8 cellular contexts compared by ENCODE assay signal in the genomic region with DNA sequence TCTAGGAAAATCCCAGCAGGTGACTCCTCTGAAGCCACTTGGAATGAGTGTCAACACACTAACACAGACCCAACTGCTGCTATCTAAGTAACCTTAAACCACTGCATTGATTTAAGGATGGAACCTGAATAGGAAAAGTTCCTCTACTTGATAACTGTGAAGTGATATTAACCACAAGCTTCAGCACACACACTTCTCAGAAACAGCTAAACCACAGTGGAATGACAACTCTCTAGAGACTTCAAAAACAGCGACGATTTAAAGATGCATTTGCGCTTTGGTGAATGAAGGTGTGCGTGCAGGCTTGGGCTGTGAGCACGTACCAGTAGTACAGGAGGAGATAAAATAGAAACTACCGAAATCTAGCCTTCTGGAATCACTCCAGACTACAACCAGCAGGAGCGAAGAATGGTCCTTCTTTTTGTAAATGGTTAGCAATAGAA.
DNase-seq lines count a peak whose midpoint lies in the region; ATAC-seq, FAIRE-seq and TF ChIP-seq lines count a peak whose summit lies in the region.

No MANE protein-coding gene starts in this region.

- POLR2A ChIA-PET in HepG2 (lab: Yijun Ruan, JAX), result interaction anchor here (1.7 to 2.5 kb wide), 3 partner anchors 16 to 145 kb away, joined by 3 to 12 read pairs (median 11); no protein-coding TSS in a partner anchor

- no peaks in the 10 kb centered on the region for H3K9me3 ChIP-seq in HepG2 (ENCODE audit: low read length)

- peak; percentile 48 for FAIRE-seq in HepG2 (lab: Jason Lieb, UNC)

- no peaks in the 10 kb centered on the region for H3K27me3 ChIP-seq in HepG2 (ENCODE audit: control insufficient read depth in 1 of 2, insufficient read depth in 2 of 2, low read length in 2 of 2)

- H3K9ac ChIP-seq in HepG2 (ENCODE audit: insufficient read depth, low read depth, low read length), result peak overlapping the region; percentile 69

- CTCF ChIA-PET in HepG2 (lab: Yijun Ruan, JAX; ENCODE audit: low intra/inter-chr PET ratio, low total read pairs), result no interaction called here

- no TSS peak for BruUV-seq in HepG2 (replicated peaks; lab: Mats Ljungman, UMichigan)

- H2AFZ ChIP-seq in HepG2 (ENCODE audit: low read length), result no peak overlapping the region

- ATAC-seq in HG02759 (IDR thresholded peaks at IDR 0.05; ENCODE audit: unreplicated experiment), result peak; percentile 48
- peak; percentile 32 for ATAC-seq in SK-N-SH treated with all-trans-retinoic acid at 6 μM for 48 hours
- ATAC-seq in HepG2, result peak; percentile 49
- no peak for ATAC-seq in GM18517 (IDR thresholded peaks at IDR 0.05; ENCODE audit: unreplicated experiment)

- intact Hi-C loops in HepG2 (cut with micrococcal nuclease; ENCODE audit: unreplicated experiment), result loop anchor here (5.0 kb wide), 1 partner anchor 138 kb away; the partner anchor contains the start of gene CORO6

- peak overlapping the region; percentile 64 for H3K27ac ChIP-seq in HepG2 (ENCODE audit: extremely low read length, insufficient read depth, low read length)

- H3K36me3 ChIP-seq in HepG2 (replicated peaks in 1 of 2; ENCODE audit: control insufficient read depth in 1 of 2, insufficient read depth in 2 of 2, low read length in 2 of 2), result no peaks in the 10 kb centered on the region

- H3K79me2 ChIP-seq in HepG2 (ENCODE audit: insufficient read depth, low read length), result no peaks in the 10 kb centered on the region

- no peak for TF ChIP-seq CTCF in HepG2 (CRISPR knock-in tag; IDR thresholded peaks at IDR 0.05)

- DNase-seq in GF-D8 (lab: John Stamatoyannopoulos, UW) (peak; percentile 11), astrocyte of the hippocampus (ENCODE audit: low read depth, low spot score) (peak; percentile 59), HepG2 (ENCODE audit: low spot score) (no peak), NCI-H524 treated with DMSO at 0.1 percent for 48 hours (lab: John Stamatoyannopoulos, UW) (no peak)
- peak; percentile 27 for DNase-seq in stimulated activated CD8-positive, alpha-beta memory T cell treated with anti-CD3 and anti-CD28 coated beads, Interleukin-12 subunit alpha, Interleukin-12 subunit beta, amount 100 ng/mL, for 1 hour (ENCODE audit: low read depth)

- 11% methylated on average over 7 of the region's 7 CpGs for WGBS in HepG2 (ENCODE audit: low lambda C conversion rate)

- H3K4me3 ChIP-seq in HepG2 (replicated peaks in 1 of 3; ENCODE audit: insufficient read depth in 1 of 3, low read depth in 2 of 3, low read length in 3 of 3), result peak overlapping the region; percentile 61 to 77 (median 76)

- TF ChIP-seq RAD21 in HepG2 (CRISPR knock-in tag; IDR thresholded peaks at IDR 0.05), result no peak

- in situ Hi-C loops in HepG2 (cut with HindIII; ENCODE audit: extremely low pct_ligation_motif_present, low pct_unique_long_range_greater_than_20kb), result no loop called here

- H3K4me1 ChIP-seq in HepG2 (ENCODE audit: insufficient read depth, low read length), result peaks cover 14% of the 10 kb centered on the region

- H4K20me1 ChIP-seq in HepG2 (ENCODE audit: insufficient read depth, low read length), result no peaks in the 10 kb centered on the region

- peak overlapping the region; percentile 91 for H3K4me2 ChIP-seq in HepG2 (ENCODE audit: low read depth, low read length)

- TF ChIP-seq EP300 in HepG2 (IDR thresholded peaks at IDR 0.05; ENCODE audit: low read depth in 2 of 2, low read length in 2 of 2) (no peak), HepG2 (CRISPR knock-in tag; IDR thresholded peaks at IDR 0.05; ENCODE audit: borderline replicate concordance) (no peak)

- no peak for TF ChIP-seq POLR2A in HepG2 (IDR thresholded peaks at IDR 0.05; ENCODE audit: insufficient read depth in 1 of 2, low read depth in 2 of 2, low read length in 2 of 2)

TF ChIP-seq in SK-N-SH treated with all-trans-retinoic acid at 6 μM for 48 hours, 23 proteins besides CTCF, POLR2A, EP300 and RAD21:
- TF ChIP-seq OSR1 (CRISPR knock-in tag; IDR thresholded peaks at IDR 0.05) (no peak), ZNF70 (CRISPR knock-in tag; IDR thresholded peaks at IDR 0.05) (peak; percentile 78)

TF ChIP-seq in HepG2, 621 proteins besides CTCF, POLR2A, EP300 and RAD21 (continues in another document):
- TF ChIP-seq ZNF362 (CRISPR knock-in tag; IDR thresholded peaks at IDR 0.05; ENCODE audit: borderline replicate concordance) (no peak), ZNF407 (CRISPR knock-in tag; IDR thresholded peaks at IDR 0.05; ENCODE audit: not compliant biosample characterization) (no peak), SP1 (IDR thresholded peaks at IDR 0.05) (no peak), SP1 (CRISPR knock-in tag; IDR thresholded peaks at IDR 0.05) (no peak)
- TF ChIP-seq, protein P1, sequence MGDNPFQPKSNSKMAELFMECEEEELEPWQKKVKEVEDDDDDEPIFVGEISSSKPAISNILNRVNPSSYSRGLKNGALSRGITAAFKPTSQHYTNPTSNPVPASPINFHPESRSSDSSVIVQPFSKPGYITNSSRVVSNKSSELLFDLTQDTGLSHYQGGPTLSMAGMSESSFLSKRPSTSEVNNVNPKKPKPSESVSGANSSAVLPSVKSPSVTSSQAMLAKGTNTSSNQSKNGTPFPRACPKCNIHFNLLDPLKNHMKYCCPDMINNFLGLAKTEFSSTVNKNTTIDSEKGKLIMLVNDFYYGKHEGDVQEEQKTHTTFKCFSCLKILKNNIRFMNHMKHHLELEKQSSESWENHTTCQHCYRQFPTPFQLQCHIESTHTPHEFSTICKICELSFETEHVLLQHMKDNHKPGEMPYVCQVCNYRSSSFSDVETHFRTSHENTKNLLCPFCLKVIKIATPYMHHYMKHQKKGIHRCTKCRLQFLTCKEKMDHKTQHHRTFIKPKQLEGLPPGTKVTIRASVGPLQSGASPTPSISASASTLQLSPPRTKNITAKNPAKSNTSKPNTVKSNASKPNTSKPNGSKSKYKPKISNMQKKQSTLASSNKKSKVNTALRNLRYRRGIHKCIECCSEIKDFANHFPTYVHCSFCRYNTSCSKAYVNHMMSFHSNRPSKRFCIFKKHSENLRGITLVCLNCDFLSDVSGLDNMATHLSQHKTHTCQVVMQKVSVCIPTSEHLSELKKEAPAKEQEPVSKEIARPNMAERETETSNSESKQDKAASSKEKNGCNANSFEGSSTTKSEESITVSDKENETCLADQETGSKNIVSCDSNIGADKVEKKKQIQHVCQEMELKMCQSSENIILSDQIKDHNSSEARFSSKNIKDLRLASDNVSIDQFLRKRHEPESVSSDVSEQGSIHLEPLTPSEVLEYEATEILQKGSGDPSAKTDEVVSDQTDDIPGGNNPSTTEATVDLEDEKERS (CRISPR knock-in tag; IDR thresholded peaks at IDR 0.05), result no peak

Comparison
In these comparisons a context has a peak if more than half of its experiments do, and no peak if none do; other contexts are left out.
1. DNase-seq: peak in GF-D8 (single experiment), astrocyte of the hippocampus (single experiment) and stimulated activated CD8-positive, alpha-beta memory T cell treated with anti-CD3 and anti-CD28 coated beads, Interleukin-12 subunit alpha, Interleukin-12 subunit beta, amount 100 ng/mL, for 1 hour (single experiment); none in HepG2 (single experiment) and NCI-H524 treated with DMSO at 0.1 percent for 48 hours (single experiment).